Comparison of ENCODE assay signal across 12 cellular contexts in the genomic region with DNA sequence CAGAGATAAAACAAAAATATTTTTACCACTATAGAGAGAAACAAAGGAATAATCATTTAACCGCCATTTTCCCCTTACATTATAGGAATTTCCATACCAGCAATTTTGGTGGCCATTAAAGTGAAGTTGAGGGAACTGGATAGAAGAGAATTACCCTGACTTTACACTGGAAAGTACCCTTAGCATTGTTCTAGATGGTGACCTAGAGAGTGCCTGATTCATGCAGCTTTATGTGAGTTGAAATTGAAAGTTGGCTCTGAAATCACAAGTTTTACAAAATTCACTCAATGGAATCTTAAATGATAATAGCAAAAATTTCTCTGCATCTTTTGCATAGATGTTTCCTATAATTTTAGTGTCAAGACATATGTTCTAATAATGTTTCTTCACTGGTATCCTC. TPM values are rescaled to one million over a fixed set of nuclear protein-coding genes. Genes with fewer than 3 reads are reported as not detected.
DNase-seq lines count a peak whose midpoint lies in the region; ATAC-seq and TF ChIP-seq lines count a peak whose summit lies in the region.
"Had no signal": no experiment of that assay in that cellular context is flagged by ENCODE, and none has a peak within 500 bp of the region (broad histone marks: within the 10 kb centered on the region; RNA-seq: fewer than 3 reads in every experiment).

No MANE protein-coding gene starts in this region.

- H3K27ac Mint-ChIP-seq in CD4-positive, alpha-beta T cell: no peak overlapping the region
- H3K27ac Mint-ChIP-seq in activated naive CD8-positive, alpha-beta T cell: no peak overlapping the region
- no peak overlapping the region for H3K27ac Mint-ChIP-seq in Calu3 (ENCODE audit: unreplicated experiment)
- H3K27ac Mint-ChIP-seq: activated naive CD8-positive, alpha-beta T cell treated with anti-CD3 and anti-CD28 coated beads, Interleukin-2, amount 10 ng/mL, durations not matched to agents 7 days and 5 days had no signal

- H3K4me3 Mint-ChIP-seq in CD4-positive, alpha-beta T cell: peak overlapping the region; percentile 30
- H3K4me3 Mint-ChIP-seq in activated naive CD8-positive, alpha-beta T cell: peak overlapping the region; percentile 17
- H3K4me3 Mint-ChIP-seq in Calu3 (ENCODE audit: low read depth, unreplicated experiment): no peak overlapping the region
- H3K4me3 Mint-ChIP-seq: activated naive CD8-positive, alpha-beta T cell treated with anti-CD3 and anti-CD28 coated beads, Interleukin-2, amount 10 ng/mL, durations not matched to agents 7 days and 5 days had no signal

- no peak overlapping the region for H3K27ac ChIP-seq in CD4-positive, alpha-beta T cell (ENCODE audit: low read depth, low read length)
- no peak overlapping the region for H3K27ac ChIP-seq in psoas muscle
- H3K27ac ChIP-seq: parathyroid adenoma, WERI-Rb-1 had no signal

- no peak for TF ChIP-seq CTCF in CD4-positive, alpha-beta T cell (IDR thresholded peaks at IDR 0.05)
- TF ChIP-seq CTCF in psoas muscle (IDR thresholded peaks at IDR 0.05) (no peak), Calu3 (IDR thresholded peaks at IDR 0.05; ENCODE audit: unreplicated experiment) (no peak)

- H3K4me1 ChIP-seq in psoas muscle: no peaks in the 10 kb centered on the region
- H3K4me1 ChIP-seq: parathyroid adenoma had no signal

- POLR2A ChIA-PET in CD4-positive, alpha-beta T cell (lab: Charles Lee): no interaction called here

- no peaks in the 10 kb centered on the region for H3K36me3 ChIP-seq in psoas muscle (ENCODE audit: insufficient read depth in 1 of 2, low read depth in 1 of 2)
- H3K36me3 ChIP-seq: WERI-Rb-1 had no signal

- BruUV-seq in Calu3 (replicated peaks; lab: Mats Ljungman, UMichigan): no TSS peak

- ATAC-seq in CD4-positive, alpha-beta T cell (ENCODE audit: poor library complexity): no peak
- ATAC-seq in GM19043 (IDR thresholded peaks at IDR 0.05; ENCODE audit: low read depth, unreplicated experiment) (peak; percentile 34), HG03045 (IDR thresholded peaks at IDR 0.05; ENCODE audit: unreplicated experiment) (peak; percentile 43), psoas muscle (no peak)

- no peaks in the 10 kb centered on the region for H3K9me3 Mint-ChIP-seq in CD4-positive, alpha-beta T cell
- no peaks in the 10 kb centered on the region for H3K9me3 Mint-ChIP-seq in activated naive CD8-positive, alpha-beta T cell (ENCODE audit: low read depth)
- no peaks in the 10 kb centered on the region for H3K9me3 Mint-ChIP-seq in Calu3 (ENCODE audit: low read depth, unreplicated experiment)
- H3K9me3 Mint-ChIP-seq: activated naive CD8-positive, alpha-beta T cell treated with anti-CD3 and anti-CD28 coated beads, Interleukin-2, amount 10 ng/mL, durations not matched to agents 7 days and 5 days had no signal

- intact Hi-C loops in CD4-positive, alpha-beta T cell (cut with DNase I, micrococcal nuclease): no loop called here
- intact Hi-C loops in psoas muscle (cut with DNase I): no loop called here
- intact Hi-C loops in Calu3 (cut with micrococcal nuclease; ENCODE audit: unreplicated experiment): no loop called here

- 93 to 95% (median 94%) methylated on average over 1 of the region's 1 CpG for WGBS in psoas muscle, 3 donors

- H3K27me3 Mint-ChIP-seq in CD4-positive, alpha-beta T cell: peaks cover 18% of the 10 kb centered on the region
- H3K27me3 Mint-ChIP-seq in activated naive CD8-positive, alpha-beta T cell: peaks cover 3% of the 10 kb centered on the region
- H3K27me3 Mint-ChIP-seq in Calu3 (ENCODE audit: unreplicated experiment): no peaks in the 10 kb centered on the region

- CTCF ChIA-PET in CD4-positive, alpha-beta T cell (lab: Charles Lee): no interaction called here
- CTCF ChIA-PET in Calu3 (lab: Charles Lee): no interaction called here

- no peaks in the 10 kb centered on the region for H3K27me3 ChIP-seq in CD4-positive, alpha-beta T cell (ENCODE audit: control insufficient read depth, insufficient read depth, low read length)
- H3K27me3 ChIP-seq in psoas muscle (ENCODE audit: insufficient read depth in 3 of 3, low read length in 2 of 3): no peaks in the 10 kb centered on the region

- no peak for DNase-seq in CD4-positive, alpha-beta T cell
- DNase-seq in UCSD-AML1 (lab: John Stamatoyannopoulos, UW; ENCODE audit: unreplicated experiment) (no peak), psoas muscle (no peak), KG1 (lab: John Stamatoyannopoulos, UW) (no peak), Calu3 (no peak)
- DNase-seq: activated naive CD8-positive, alpha-beta T cell treated with anti-CD3 and anti-CD28 coated beads, Interleukin-2, amount 10 ng/mL, durations not matched to agents 7 days and 5 days; OCI-M1; WERI-Rb-1 had no signal

- H3K36me3 Mint-ChIP-seq in CD4-positive, alpha-beta T cell (ENCODE audit: low read depth): no peaks in the 10 kb centered on the region
- peaks cover 6% of the 10 kb centered on the region for H3K36me3 Mint-ChIP-seq in activated naive CD8-positive, alpha-beta T cell
- no peaks in the 10 kb centered on the region for H3K36me3 Mint-ChIP-seq in Calu3 (ENCODE audit: insufficient read depth, unreplicated experiment)

- peaks cover 6% of the 10 kb centered on the region for H3K4me1 Mint-ChIP-seq in CD4-positive, alpha-beta T cell (ENCODE audit: low read depth)
- H3K4me1 Mint-ChIP-seq in activated naive CD8-positive, alpha-beta T cell (ENCODE audit: low read depth): peaks cover 14% of the 10 kb centered on the region
- H3K4me1 Mint-ChIP-seq in Calu3 (ENCODE audit: low read depth, unreplicated experiment): peaks cover 13% of the 10 kb centered on the region

- no peaks in the 10 kb centered on the region for H3K9me3 ChIP-seq in CD4-positive, alpha-beta T cell (ENCODE audit: control insufficient read depth, low read length)
- H3K9me3 ChIP-seq in psoas muscle: no peaks in the 10 kb centered on the region

- no peak overlapping the region for H3K4me3 ChIP-seq in psoas muscle

RNA-seq across cellular contexts. Expression of gene PREP, which starts 55.7 kb away (rescaled TPM):
- total RNA-seq in CD4-positive, alpha-beta T cell: 10 to 100 TPM; 14.9 to 15.6 TPM
- total RNA-seq in psoas muscle (10 to 100 TPM; 44.7 to 67.0 (median 55.0) TPM), Calu3 (2022) (62.4 and 70.4 TPM in 2 replicates)
- polyA plus RNA-seq in psoas muscle: 10 to 100 TPM; 31.4 to 66.8 (median 45.7) TPM

Comparison
In these comparisons a context has a peak if more than half of its experiments do, and no peak if none do; other contexts are left out.
1. ATAC-seq: peak in GM19043 (single experiment) and HG03045 (single experiment); none in CD4-positive, alpha-beta T cell (single experiment) and psoas muscle (0 of 4).